Comparison of ENCODE assay signal across 8 cellular contexts in the genomic region with DNA sequence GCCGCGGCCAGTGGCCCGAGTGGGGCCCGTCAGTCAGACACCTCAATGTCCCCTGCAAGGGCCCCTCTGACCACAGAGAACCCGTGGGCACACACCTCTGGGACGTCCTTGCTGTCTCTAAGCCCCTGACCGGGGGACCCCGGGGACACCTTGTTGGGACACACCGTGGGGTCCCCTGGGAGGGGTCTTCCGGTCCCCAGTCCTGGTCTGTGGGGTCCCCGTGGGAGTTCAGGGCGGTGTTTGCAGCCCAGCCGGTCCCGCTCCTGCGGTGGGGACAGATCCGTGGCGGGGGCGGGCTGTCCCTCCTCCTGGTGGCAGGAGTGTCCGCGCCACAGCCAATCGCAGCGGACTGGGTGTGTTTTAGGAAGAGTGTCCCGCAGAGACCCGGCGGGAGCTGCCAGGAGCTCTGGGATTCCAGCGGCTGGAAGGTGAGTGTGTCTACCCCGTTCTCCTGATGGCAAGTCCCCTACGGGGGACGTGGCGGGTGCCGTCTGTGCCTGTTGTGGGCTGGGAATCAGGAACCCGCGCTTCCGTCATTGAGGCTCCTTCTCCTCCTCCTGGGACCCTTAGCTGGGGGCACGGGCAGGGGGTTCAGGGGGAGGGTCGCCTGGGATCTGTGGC. TPM values are rescaled to one million over a fixed set of nuclear protein-coding genes. Genes with fewer than 3 reads are reported as not detected.
A peak's percentile ranks its signal among the peaks of the same experiment; 100 is the strongest.
DNase-seq lines count a peak whose midpoint lies in the region; ATAC-seq and TF ChIP-seq lines count a peak whose summit lies in the region.

No MANE protein-coding gene starts in this region.

- no peaks in the 10 kb centered on the region for H3K36me3 ChIP-seq in tibial artery

- H3K9me3 ChIP-seq in tibial artery, result no peaks in the 10 kb centered on the region

- peak; percentile 13 to 30 for TF ChIP-seq CTCF in tibial artery (IDR thresholded peaks at IDR 0.05)

- peaks cover 0 to 19% (median 18%) of the 10 kb centered on the region in 4 donors for H3K4me1 ChIP-seq in tibial artery

- H3K27ac ChIP-seq in tibial artery, result peak overlapping the region in 1 of 2 donors; percentile 0

- ATAC-seq in activated CD4-positive, CD25-positive, alpha-beta regulatory T cell treated with anti-CD3 and anti-CD28 coated beads, Interleukin-2, amount 50 U/mL, for 24 hours, result peak; percentile 83 to 87
- ATAC-seq in HG03342 (IDR thresholded peaks at IDR 0.05; ENCODE audit: unreplicated experiment), result peak; percentile 53

- peaks cover 0 to 17% of the 10 kb centered on the region in 2 donors for H3K27me3 ChIP-seq in tibial artery

- no peak for DNase-seq in activated CD4-positive, CD25-positive, alpha-beta regulatory T cell (lab: John Stamatoyannopoulos, UW)
- peak; percentile 23 to 43 for DNase-seq in activated CD4-positive, alpha-beta T cell treated with anti-CD3 and anti-CD28 coated beads for 24 hours (ENCODE audit: low read depth in 2 of 2)
- DNase-seq in epidermal melanocyte (ENCODE audit: insufficient read length, low spot score), result peak; percentile 90
- DNase-seq in mucosa of gallbladder (ENCODE audit: low spot score), result peak; percentile 78
- peak; percentile 82 for DNase-seq in tibial artery
- DNase-seq in NCI-H2196 (lab: John Stamatoyannopoulos, UW; ENCODE audit: unreplicated experiment), result no peak

- intact Hi-C loops in tibial artery (cut with DNase I; ENCODE audit: low total_unique reads), result no loop called here

- H3K4me3 ChIP-seq in tibial artery, result peak overlapping the region; percentile 42 to 56

RNA-seq across cellular contexts. Expression of a gene that starts 5.1 kb away (rescaled TPM):
- 34.8 TPM for total RNA-seq in mucosa of gallbladder

RNA-seq across cellular contexts. Expression of a gene that starts 42.5 kb away (rescaled TPM):
- 54.1 TPM for total RNA-seq in mucosa of gallbladder

Comparison
In these comparisons a context has a peak if more than half of its experiments do, and no peak if none do; other contexts are left out.
1. DNase-seq: peak in activated CD4-positive, alpha-beta T cell treated with anti-CD3 and anti-CD28 coated beads for 24 hours (2 of 2), epidermal melanocyte (single experiment), mucosa of gallbladder (single experiment) and tibial artery (2 of 2); none in activated CD4-positive, CD25-positive, alpha-beta regulatory T cell (0 of 4) and NCI-H2196 (single experiment).